9 cellular contexts compared by ENCODE assay signal in the genomic region with DNA sequence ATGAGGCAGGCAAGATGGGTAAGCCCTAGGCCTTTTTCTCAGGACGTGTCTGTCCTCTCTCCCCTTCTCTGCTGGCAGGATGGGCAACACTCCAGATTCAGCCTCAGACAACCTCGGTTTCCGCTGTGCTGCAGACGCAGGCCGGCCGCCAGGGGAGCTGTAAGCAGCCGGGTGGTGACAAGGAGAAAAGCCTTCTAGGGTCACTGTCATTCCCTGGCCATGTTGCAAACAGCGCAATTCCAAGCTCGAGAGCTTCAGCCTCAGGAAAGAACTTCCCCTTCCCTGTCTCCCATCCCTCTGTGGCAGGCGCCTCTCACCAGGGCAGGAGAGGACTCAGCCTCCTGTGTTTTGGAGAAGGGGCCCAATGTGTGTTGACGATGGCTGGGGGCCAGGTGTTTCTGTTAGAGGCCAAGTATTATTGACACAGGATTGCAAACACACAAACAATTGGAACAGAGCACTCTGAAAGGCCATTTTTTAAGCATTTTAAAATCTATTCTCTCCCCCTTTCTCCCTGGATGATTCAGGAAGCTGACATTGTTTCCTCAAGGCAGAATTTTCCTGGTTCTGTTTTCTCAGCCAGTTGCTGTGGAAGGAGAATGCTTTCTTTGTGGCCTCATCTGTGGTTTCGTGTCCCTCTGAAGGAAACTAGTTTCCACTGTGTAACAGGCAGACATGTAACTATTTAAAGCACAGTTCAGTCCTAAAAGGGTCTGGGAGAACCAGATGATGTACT. TPM values are rescaled to one million over a fixed set of nuclear protein-coding genes. Genes with fewer than 3 reads are reported as not detected.
DNase-seq lines count a peak whose midpoint lies in the region; ATAC-seq and TF ChIP-seq lines count a peak whose summit lies in the region.
"Had no signal": no experiment of that assay in that cellular context is flagged by ENCODE, and none has a peak within 500 bp of the region (broad histone marks: within the 10 kb centered on the region; RNA-seq: fewer than 3 reads in every experiment).

No MANE protein-coding gene starts in this region.

- no peak overlapping the region for H3K4me3 ChIP-seq in skin epidermis
- H3K4me3 ChIP-seq in HAP-1 = no peak overlapping the region

- no peak overlapping the region for H2BK5ac ChIP-seq in H9 (ENCODE audit: insufficient read length, low read length)

- H2AFZ ChIP-seq in H9 (ENCODE audit: low read length) = no peak overlapping the region

- no peak overlapping the region for H3T11ph ChIP-seq in H9 (ENCODE audit: low read length)

- no peak overlapping the region for H2BK20ac ChIP-seq in H9 (ENCODE audit: low read depth, low read length, poor library complexity, severe bottlenecking)

- H3K9me3 Mint-ChIP-seq in H9 = no peaks in the 10 kb centered on the region; a peak in 1 of 5 replicates

- in situ Hi-C loops in HAP-1 (cut with MboI; ENCODE audit: low sequenced_read_pairs) = loop anchor here (10.0 kb wide), 1 partner anchor 435 kb away; no protein-coding TSS in a partner anchor

- intact Hi-C loops in Right ventricle myocardium superior (cut with DNase I) = loop anchor here (10.0 kb wide), 2 partner anchors 75 to 435 kb away; no protein-coding TSS in a partner anchor

- no peak overlapping the region for H3K4me2 ChIP-seq in H9 (ENCODE audit: insufficient read depth, insufficient read length, low read length)

- no peaks in the 10 kb centered on the region for H3K27me3 Mint-ChIP-seq in H9 (ENCODE audit: low read depth)

- no peaks in the 10 kb centered on the region for H3K4me1 Mint-ChIP-seq in H9

- no peak overlapping the region for H3K56ac ChIP-seq in H9 (ENCODE audit: insufficient read length, low read depth, low read length)

- ATAC-seq in Right ventricle myocardium superior (ENCODE audit: poor library complexity) = peak; percentile 89

- no peaks in the 10 kb centered on the region for H3K27me3 ChIP-seq in H9 (ENCODE audit: insufficient read depth, low read length)
- H3K27me3 ChIP-seq in HAP-1 (ENCODE audit: low read depth) = no peaks in the 10 kb centered on the region

- no peak overlapping the region for H2BK15ac ChIP-seq in H9 (ENCODE audit: low read depth, low read length)

- H3K36me3 ChIP-seq in HAP-1 (replicated peaks) = peaks cover 20% of the 10 kb centered on the region

- DNase-seq in H9 (peak; percentile 65), Right ventricle myocardium superior (peak; percentile 92), HAP-1 (ENCODE audit: low spot score in 2 of 2) (no peak), iPS-NIHi7 (ENCODE audit: extremely low spot score) (no peak), NCI-H526 treated with DMSO at 0.1 percent for 48 hours (lab: John Stamatoyannopoulos, UW) (no peak)
- DNase-seq in stimulated activated CD4-positive, alpha-beta T cell treated with anti-CD3 and anti-CD28 coated beads, Interleukin-2, amount 100 ng/mL, for 24 hours = no peak

- H3K27ac Mint-ChIP-seq in H9 = peak overlapping the region in 2 of 3 experiments; percentile 34 to 80; a peak in 2 of 7 replicates

- H3K79me1 ChIP-seq in H9 (ENCODE audit: insufficient read depth, low read depth, low read length, poor library complexity, severe bottlenecking) = peaks cover 2% of the 10 kb centered on the region

- no peak overlapping the region for H4K5ac ChIP-seq in H9 (ENCODE audit: insufficient read length, low read depth, low read length)

- H3K23me2 ChIP-seq in H9 (ENCODE audit: insufficient read length, low read depth, low read length, poor library complexity, severe bottlenecking) = no peaks in the 10 kb centered on the region

- no peaks in the 10 kb centered on the region for H4K20me1 ChIP-seq in H9 (ENCODE audit: control insufficient read depth, insufficient read depth, insufficient read length)

- H3K27ac ChIP-seq in H9 (ENCODE audit: insufficient read length, low read depth, low read length) (no peak overlapping the region), VCaP (peak overlapping the region; percentile 96), skin epidermis (peak overlapping the region in 16 of 21 experiments; percentile 5 to 71 (median 50))
- H3K27ac ChIP-seq: HL-60 had no signal

- WGBS in H9 (ENCODE audit: extremely low coverage, insufficient read length, low lambda C conversion rate) = no CpG with 5 or more reads among the region's 12 CpGs

- no peak overlapping the region for H3K23ac ChIP-seq in H9 (ENCODE audit: insufficient read length, low read depth, low read length)

- H3K4me1 ChIP-seq in H9 (ENCODE audit: insufficient read depth, low read length) = no peaks in the 10 kb centered on the region
- H3K4me1 ChIP-seq in HAP-1 = no peaks in the 10 kb centered on the region

- H2BK120ac ChIP-seq in H9 (ENCODE audit: low read depth, low read length, poor library complexity, severe bottlenecking) = no peak overlapping the region

- no peak overlapping the region for H4K8ac ChIP-seq in H9 (replicated peaks; ENCODE audit: insufficient read length, low read depth, low read length)

- H4K91ac ChIP-seq in H9 (ENCODE audit: insufficient read length, low read depth, low read length) = no peak overlapping the region

- H3K18ac ChIP-seq in H9 (ENCODE audit: insufficient read length, low read depth, low read length) = no peak overlapping the region

- H2AK5ac ChIP-seq in H9 (ENCODE audit: insufficient read length, low read length) = no peak overlapping the region

- H3K9ac ChIP-seq in H9 (ENCODE audit: extremely low read depth, insufficient read length, low read length) = no peak overlapping the region

- H3K9me3 ChIP-seq in H9 (ENCODE audit: control insufficient read depth, low read depth, low read length) = no peaks in the 10 kb centered on the region
- no peaks in the 10 kb centered on the region for H3K9me3 ChIP-seq in HAP-1

- H3K4ac ChIP-seq in H9 (ENCODE audit: low read depth, low read length) = no peak overlapping the region

- no peak overlapping the region for H3K4me3 Mint-ChIP-seq in H9

- peak; percentile 52 for TF ChIP-seq CTCF in H9 (conservative IDR thresholded peaks at IDR 0.05)
- peak; percentile 95 for TF ChIP-seq CTCF in VCaP (conservative IDR thresholded peaks at IDR 0.05)

- H3K14ac ChIP-seq in H9 (ENCODE audit: insufficient read depth, low read length) = no peak overlapping the region

- H2BK12ac ChIP-seq in H9 (ENCODE audit: insufficient read length, low read depth, low read length) = no peak overlapping the region

- no peaks in the 10 kb centered on the region for H3K79me2 ChIP-seq in H9 (ENCODE audit: insufficient read depth, low read length)

- H3K36me3 Mint-ChIP-seq in H9 (ENCODE audit: insufficient read depth in 1 of 3, low read depth in 3 of 3) = peaks cover 20 to 52% (median 37%) of the 10 kb centered on the region in 3 experiments; a peak in 6 of 7 replicates

RNA-seq across cellular contexts. Expression of a gene that starts 13.1 kb away (rescaled TPM):
- 0.42 and 0.64 TPM in 2 replicates for total RNA-seq in H9 (2021)
- total RNA-seq in Right ventricle myocardium superior = 31.3 TPM

RNA-seq across cellular contexts. Expression of a gene that starts 15.5 kb away (rescaled TPM):
- total RNA-seq in H9 (2021) (82.5 and 89.2 TPM in 2 replicates), Right ventricle myocardium superior (28.4 TPM)

RNA-seq across cellular contexts. Expression of a gene that starts 26.7 kb away (rescaled TPM):
- total RNA-seq in H9 (2021) (215 and 218 TPM in 2 replicates), Right ventricle myocardium superior (474 TPM)

RNA-seq across cellular contexts. Expression of a gene that starts 28.1 kb away (rescaled TPM):
- total RNA-seq in H9 (2021) (303 and 310 TPM in 2 replicates), Right ventricle myocardium superior (67.2 TPM)

RNA-seq across cellular contexts. Expression of a gene that starts 28.4 kb away (rescaled TPM):
- total RNA-seq in H9 (2021) = 51.4 and 52.1 TPM in 2 replicates
- 12.0 TPM for total RNA-seq in Right ventricle myocardium superior

Comparison
In these comparisons a context has a peak if more than half of its experiments do, and no peak if none do; other contexts are left out.
1. DNase-seq: peak in H9 (single experiment) and Right ventricle myocardium superior (single experiment); none in stimulated activated CD4-positive, alpha-beta T cell treated with anti-CD3 and anti-CD28 coated beads, Interleukin-2, amount 100 ng/mL, for 24 hours (0 of 2), HAP-1 (0 of 2), iPS-NIHi7 (single experiment) and NCI-H526 treated with DMSO at 0.1 percent for 48 hours (single experiment).
2. RNA of a gene that starts 13.1 kb away (total RNA-seq): 31.3 TPM in Right ventricle myocardium superior (single experiment); 0.42 to 0.64 TPM in H9; every median in the first group is over 10 times any median in the second.